8 cellular contexts compared by ENCODE assay signal in genomic region chr7:43596426-43596825, GRCh38. TPM values are rescaled to one million over a fixed set of nuclear protein-coding genes. Genes with fewer than 3 reads are reported as not detected.
DNase-seq lines count a peak whose midpoint lies in the region; ATAC-seq and TF ChIP-seq lines count a peak whose summit lies in the region.
"Not testable (repeated sequence)": the region's sequence is repeated elsewhere in the genome, so short reads cannot be mapped to it uniquely, and the experiment has no call there.

No MANE protein-coding gene starts in this region.

- not testable (repeated sequence) for H3K18ac ChIP-seq in trophoblast cell (ENCODE audit: low read length)

- not testable (repeated sequence) for H3K14ac ChIP-seq in trophoblast cell (ENCODE audit: low read length)

- not testable (repeated sequence) for H3K79me1 ChIP-seq in trophoblast cell (ENCODE audit: low read length)

- H3K9me3 Mint-ChIP-seq in Calu3 (ENCODE audit: low read depth, unreplicated experiment), result not testable (repeated sequence)

- not testable (repeated sequence) for H4K12ac ChIP-seq in trophoblast cell (ENCODE audit: low read depth, low read length)

- CTCF ChIA-PET in Calu3 (lab: Charles Lee), result interaction anchor here (1.2 to 1.3 kb wide), 2 partner anchors 14 to 52 kb away, joined by 8 to 9 read pairs; partner anchors contain the start of gene STK17A
- CTCF ChIA-PET in HCT116 (lab: Charles Lee), result interaction anchor here (1.7 kb wide), 1 partner anchor 14 kb away, joined by 9 read pairs; the partner anchor contains the start of gene STK17A
- CTCF ChIA-PET in PC-9 (lab: Charles Lee), result not testable (repeated sequence)

- H3K79me2 ChIP-seq in HCT116 (ENCODE audit: insufficient read depth, low read length) (peaks cover 45% of the 10 kb centered on the region), PC-9 (ENCODE audit: low read depth) (peaks cover 77% of the 10 kb centered on the region)
- not testable (repeated sequence) for H3K79me2 ChIP-seq in trophoblast cell (ENCODE audit: control insufficient read depth, insufficient read depth, low read length, poor library complexity)

- not testable (repeated sequence) for H4K91ac ChIP-seq in trophoblast cell (ENCODE audit: low read depth, low read length)

- peaks cover 24% of the 10 kb centered on the region for H3F3A ChIP-seq in PC-9 (ENCODE audit: insufficient read depth, low read depth)

- not testable (repeated sequence) for H3K23ac ChIP-seq in trophoblast cell (ENCODE audit: low read length)

- not testable (repeated sequence) for H3K27me3 Mint-ChIP-seq in Calu3 (ENCODE audit: unreplicated experiment)

- peak overlapping the region; percentile 64 for H3K4me2 ChIP-seq in HCT116 (ENCODE audit: low read length)
- not testable (repeated sequence) for H3K4me2 ChIP-seq in PC-9; trophoblast cell (ENCODE audit: low read length)

- H3K27me3 ChIP-seq in HCT116 (ENCODE audit: insufficient read depth, low read length); PC-9 (ENCODE audit: insufficient read depth, low read depth); WERI-Rb-1 (ENCODE audit: insufficient read depth, low read depth, severe bottlenecking); trophoblast cell (ENCODE audit: insufficient read depth, low read length): not testable (repeated sequence)

- not testable (repeated sequence) for H4K20me1 ChIP-seq in HCT116 (ENCODE audit: insufficient read depth)
- peaks cover 41% of the 10 kb centered on the region for H4K20me1 ChIP-seq in PC-9 (ENCODE audit: insufficient read depth)

- RAD21 ChIA-PET in HCT116 (lab: Charles Lee; ENCODE audit: low non-redundant PET in 1 of 2, low total read pairs in 2 of 2, uncharacterized antibody in 2 of 2, unreplicated experiment in 2 of 2), result not testable (repeated sequence)

- not testable (repeated sequence) for TF ChIP-seq CTCF in Calu3 (IDR thresholded peaks at IDR 0.05; ENCODE audit: unreplicated experiment); HCT116 (IDR thresholded peaks at IDR 0.05 in 2 of 3, conservative IDR thresholded peaks at IDR 0.05 in 1 of 3; ENCODE audit: borderline replicate concordance in 1 of 3, insufficient read depth in 1 of 3, low read depth in 2 of 3, low read length in 2 of 3); PC-9 (conservative IDR thresholded peaks at IDR 0.05); WERI-Rb-1 (IDR thresholded peaks at IDR 0.05; ENCODE audit: low read depth, low read length); choroid plexus epithelial cell (conservative IDR thresholded peaks at IDR 0.05; ENCODE audit: low read depth, low read length)

- not testable (repeated sequence) for H2BK5ac ChIP-seq in trophoblast cell (ENCODE audit: low read depth, low read length, poor library complexity)

- H3K9me3 ChIP-seq in HCT116 (ENCODE audit: control insufficient read depth in 1 of 2, insufficient read depth in 1 of 2, low read depth in 1 of 2, low read length in 2 of 2); PC-9 (ENCODE audit: insufficient read depth, low read depth); WERI-Rb-1 (ENCODE audit: severe bottlenecking); trophoblast cell (ENCODE audit: insufficient read depth, low read depth, low read length): not testable (repeated sequence)

- POLR2A ChIA-PET in HCT116 (lab: Charles Lee), result interaction anchor here (3.9 kb wide), 1 partner anchor 13 kb away, joined by 23 read pairs; the partner anchor contains the start of gene STK17A
- POLR2A ChIA-PET in PC-9 (lab: Charles Lee; ENCODE audit: unreplicated experiment), result not testable (repeated sequence)

- not testable (repeated sequence) for H3K9ac ChIP-seq in HCT116 (ENCODE audit: low read length); trophoblast cell (ENCODE audit: low read length)

- not testable (repeated sequence) for H4K8ac ChIP-seq in trophoblast cell (ENCODE audit: low read depth, low read length)

- not testable (repeated sequence) for H3K36me3 ChIP-seq in HCT116 (ENCODE audit: control insufficient read depth in 1 of 2, insufficient read depth in 2 of 2, low read length in 2 of 2); WERI-Rb-1; trophoblast cell (ENCODE audit: control insufficient read depth in 1 of 2, insufficient read depth in 2 of 2, low read length in 2 of 2)
- peaks cover 43% of the 10 kb centered on the region for H3K36me3 ChIP-seq in PC-9 (ENCODE audit: low read depth)

- peaks cover 38% of the 10 kb centered on the region for H3K36me3 Mint-ChIP-seq in Calu3 (ENCODE audit: insufficient read depth, unreplicated experiment)

- H3K4me1 Mint-ChIP-seq in Calu3 (ENCODE audit: low read depth, unreplicated experiment), result peaks cover 36% of the 10 kb centered on the region

- ATAC-seq in HCT116, result peak; percentile 85

- peak overlapping the region in 1 of 2 experiments; percentile 12; a peak in 1 of 4 replicates for H3K4me3 ChIP-seq in HCT116 (replicated peaks in 1 of 2; ENCODE audit: low read depth in 1 of 2, low read length in 2 of 2)
- H3K4me3 ChIP-seq in PC-9; WERI-Rb-1 (ENCODE audit: low read depth, low read length); choroid plexus epithelial cell (ENCODE audit: low read depth, low read length); trophoblast cell (ENCODE audit: low read depth, low read length): not testable (repeated sequence)

- not testable (repeated sequence) for H3K4me3 Mint-ChIP-seq in Calu3 (ENCODE audit: low read depth, unreplicated experiment)

- WGBS in trophoblast cell (ENCODE audit: extremely low coverage, insufficient coverage, insufficient read length), result no CpG with 5 or more reads among the region's 5 CpGs

- not testable (repeated sequence) for H2AK5ac ChIP-seq in trophoblast cell (ENCODE audit: low read length)

- BruUV-seq in Calu3 (replicated peaks; lab: Mats Ljungman, UMichigan), result TSS peak; percentile 1
- BruUV-seq in HCT116 (replicated peaks; lab: Mats Ljungman, UMichigan); PC-9 (replicated peaks; lab: Mats Ljungman, UMichigan): not testable (repeated sequence)

- TF ChIP-seq POLR2A in HCT116 (IDR thresholded peaks at IDR 0.05; ENCODE audit: borderline replicate concordance, extremely low read depth, insufficient read depth, insufficient read length), result not testable (repeated sequence)

- not testable (repeated sequence) for H3K27ac Mint-ChIP-seq in Calu3 (ENCODE audit: unreplicated experiment)

- H2BK120ac ChIP-seq in trophoblast cell (ENCODE audit: insufficient read depth, low read length, poor library complexity), result not testable (repeated sequence)

- not testable (repeated sequence) for H3K4ac ChIP-seq in trophoblast cell (ENCODE audit: low read depth, low read length)

- H2AFZ ChIP-seq in HCT116 (ENCODE audit: low read depth, low read length, poor library complexity, severe bottlenecking); PC-9; trophoblast cell (ENCODE audit: insufficient read depth, low read length, poor library complexity): not testable (repeated sequence)

- H2BK12ac ChIP-seq in trophoblast cell (ENCODE audit: low read length), result not testable (repeated sequence)

- H3K4me1 ChIP-seq in HCT116 (ENCODE audit: control insufficient read depth in 1 of 2, insufficient read depth in 2 of 2, low read length in 2 of 2) (peaks cover 16 to 35% of the 10 kb centered on the region in 2 experiments), PC-9 (replicated peaks; ENCODE audit: insufficient read depth) (peaks cover 26% of the 10 kb centered on the region)
- not testable (repeated sequence) for H3K4me1 ChIP-seq in trophoblast cell (ENCODE audit: control insufficient read depth in 1 of 2, insufficient read depth in 2 of 2, low read length in 2 of 2)

- intact Hi-C loops in Calu3 (cut with micrococcal nuclease; ENCODE audit: unreplicated experiment); HCT116 (cut with micrococcal nuclease); PC-9 (cut with micrococcal nuclease; ENCODE audit: unreplicated experiment): not testable (repeated sequence)

- not testable (repeated sequence) for H3K27ac ChIP-seq in HCT116 (ENCODE audit: low read depth, low read length); WERI-Rb-1; trophoblast cell (ENCODE audit: low read depth, low read length)
- H3K27ac ChIP-seq in PC-9, result peak overlapping the region; percentile 9; the same call in 1 of the 2 replicates

- not testable (repeated sequence) for TF ChIP-seq RAD21 in HCT116 (IDR thresholded peaks at IDR 0.05; ENCODE audit: low read depth)

- DNase-seq in Calu3 (peak; percentile 58), PC-9 (peak in 1 of 2 experiments; percentile 73), WERI-Rb-1 (peak; percentile 19), amniotic epithelial cell (ENCODE audit: low read depth) (peak; percentile 66), choroid plexus epithelial cell (ENCODE audit: low read depth) (peak; percentile 33), iris pigment epithelial cell (ENCODE audit: low read depth) (peak; percentile 59), trophoblast cell (peak; percentile 82 to 86)
- DNase-seq in HCT116 (ENCODE audit: low read depth, low spot score), result not testable (repeated sequence)

- H3K9me2 ChIP-seq in HCT116 (ENCODE audit: insufficient read depth); PC-9 (ENCODE audit: insufficient read depth): not testable (repeated sequence)

TF ChIP-seq in HCT116, 20 proteins besides CTCF, POLR2A, EP300 and RAD21:
- peak; percentile 74; the same call in 1 of the 2 replicates for TF ChIP-seq CBX3 (IDR thresholded peaks at IDR 0.05; ENCODE audit: low read depth)
- TF ChIP-seq JUND (IDR thresholded peaks at IDR 0.05), result peak; percentile 76
- TF ChIP-seq SP1 (IDR thresholded peaks at IDR 0.05; ENCODE audit: low read depth), result peak; percentile 41; the same call in 1 of the 2 replicates
- peak; percentile 67; the same call in 1 of the 2 replicates for TF ChIP-seq CEBPB (IDR thresholded peaks at IDR 0.05; ENCODE audit: low read depth)
- peak; percentile 80 for TF ChIP-seq FOSL1 (IDR thresholded peaks at IDR 0.05; ENCODE audit: low read depth)
- TF ChIP-seq, protein P1, sequence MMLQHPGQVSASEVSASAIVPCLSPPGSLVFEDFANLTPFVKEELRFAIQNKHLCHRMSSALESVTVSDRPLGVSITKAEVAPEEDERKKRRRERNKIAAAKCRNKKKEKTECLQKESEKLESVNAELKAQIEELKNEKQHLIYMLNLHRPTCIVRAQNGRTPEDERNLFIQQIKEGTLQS (IDR thresholded peaks at IDR 0.05), result 0 out of 2 replicates have a peak, but pooled peaks have one; percentile 16
TF ChIP-seq in HCT116: peak in this region for 6; not testable (repeated sequence) for 14.

RNA-seq across cellular contexts. Expression of gene STK17A, which starts 13.5 kb away (rescaled TPM):
- total RNA-seq in Calu3 (2022) (35.9 and 53.5 TPM in 2 replicates), HCT116 (2021; ENCODE audit: unreplicated experiment) (14.8 TPM), PC-9 (2021) (15.8 and 18.8 TPM in 2 replicates)
- 3.2 and 5.8 TPM in 2 replicates for polyA plus RNA-seq in HCT116 (2012)
- polyA plus RNA-seq in trophoblast cell (2013), result 9.6 and 10.1 TPM in 2 replicates
